In genomic region chr20:10412591-10413408, GRCh38 we compare ENCODE assay signal across 9 cellular contexts. TPM values are rescaled to one million over a fixed set of nuclear protein-coding genes. Genes with fewer than 3 reads are reported as not detected.
DNase-seq lines count a peak whose midpoint lies in the region; ATAC-seq, FAIRE-seq and TF ChIP-seq lines count a peak whose summit lies in the region.
"Had no signal": no experiment of that assay in that cellular context is flagged by ENCODE, and none has a peak within 500 bp of the region (broad histone marks: within the 10 kb centered on the region; RNA-seq: fewer than 3 reads in every experiment).

No MANE protein-coding gene starts in this region.

- DNase-seq in GM12878 (ENCODE audit: low read depth, low spot score): no peak
- no peak for DNase-seq in osteocyte (ENCODE audit: extremely low spot score, unreplicated experiment)
- DNase-seq in AG20443 (ENCODE audit: low spot score): no peak
- DNase-seq in stimulated activated CD4-positive, alpha-beta T cell treated with anti-CD3 and anti-CD28 coated beads, Interleukin-1b, Interleukin-23, amount 100 ng/mL, for 48 hours: no peak
- DNase-seq in KG1 (lab: John Stamatoyannopoulos, UW): no peak
- DNase-seq: activated naive CD4-positive, alpha-beta T cell treated with anti-CD3 and anti-CD28 coated beads for 36 hours had no signal

- peaks cover 4% of the 10 kb centered on the region for H3K4me1 Mint-ChIP-seq in osteocyte (ENCODE audit: unreplicated experiment)

- H3K9me3 ChIP-seq in GM12878 (replicated peaks; ENCODE audit: control insufficient read depth, insufficient read depth, low read length): no peaks in the 10 kb centered on the region

- H3K27ac ChIP-seq in GM12878 (ENCODE audit: control insufficient read depth, insufficient read depth): no peak overlapping the region

- RAD21 ChIA-PET in GM12878 (lab: Charles Lee; ENCODE audit: unreplicated experiment): interaction anchor here (0.8 to 1.8 kb wide), 20 partner anchors 11 to 433 kb away, joined by 3 to 11 read pairs (median 5); partner anchors contain the start of gene SLX4IP

- no peaks in the 10 kb centered on the region for H4K20me1 ChIP-seq in GM12878 (ENCODE audit: control insufficient read depth, insufficient read depth)

- no peak overlapping the region for H3K4me2 ChIP-seq in GM12878 (ENCODE audit: control insufficient read depth, insufficient read depth)

- peaks cover 8% of the 10 kb centered on the region for H3K4me1 ChIP-seq in GM12878 (ENCODE audit: control insufficient read depth, insufficient read depth, low read length)

- peaks cover 18% of the 10 kb centered on the region for H3K36me3 Mint-ChIP-seq in osteocyte (ENCODE audit: unreplicated experiment)

- H3K9ac ChIP-seq in GM12878 (ENCODE audit: control insufficient read depth, insufficient read depth, low read length): no peak overlapping the region

- TF ChIP-seq EP300 in GM12878 (IDR thresholded peaks at IDR 0.05; ENCODE audit: borderline replicate concordance in 1 of 2, control insufficient read depth in 1 of 2, low read depth in 2 of 2, low read length in 2 of 2): peak; percentile 26 to 53; a peak in 2 of 4 replicates

- intact Hi-C loops in GM12878 (cut with micrococcal nuclease; ENCODE audit: unreplicated experiment): loop anchor here (5.0 to 10.0 kb wide), 3 partner anchors 95 to 435 kb away; no protein-coding TSS in a partner anchor

- no TSS peak for BruUV-seq in GM12878 (replicated peaks; lab: Mats Ljungman, UMichigan)

- TF ChIP-seq CTCF in GM12878 (IDR thresholded peaks at IDR 0.05 in 2 of 3, conservative IDR thresholded peaks at IDR 0.05 in 1 of 3; ENCODE audit: control insufficient read depth in 2 of 3, extremely low read depth in 1 of 3, insufficient read depth in 1 of 3, low read depth in 3 of 3, low read length in 3 of 3): peak; percentile 19 to 32 (median 20); a peak in 1 of 6 replicates
- TF ChIP-seq CTCF in osteocyte (IDR thresholded peaks at IDR 0.05): peak; percentile 39

- WGBS in GM12878 (ENCODE audit: insufficient coverage, insufficient replicate concordance, low lambda C conversion rate, missing lambda C conversion rate): 56% methylated on average over 5 of the region's 5 CpGs

- H3K27ac Mint-ChIP-seq in osteocyte (ENCODE audit: unreplicated experiment): no peak overlapping the region
- H3K27ac Mint-ChIP-seq: activated naive CD4-positive, alpha-beta T cell treated with anti-CD3 and anti-CD28 coated beads for 36 hours had no signal

- CTCF ChIA-PET in GM12878 (lab: Yijun Ruan, JAX): interaction anchor here (1.0 to 5.8 kb wide), 23 partner anchors 10 to 796 kb away, joined by 3 to 63 read pairs (median 5); no protein-coding TSS in a partner anchor

- H3K27me3 Mint-ChIP-seq in osteocyte (ENCODE audit: unreplicated experiment): no peaks in the 10 kb centered on the region

- no peaks in the 10 kb centered on the region for H3K9me3 Mint-ChIP-seq in osteocyte (ENCODE audit: unreplicated experiment)
- H3K9me3 Mint-ChIP-seq: activated naive CD4-positive, alpha-beta T cell treated with anti-CD3 and anti-CD28 coated beads for 36 hours had no signal

- no peak for TF ChIP-seq RAD21 in GM12878 (IDR thresholded peaks at IDR 0.05; ENCODE audit: insufficient read depth, low read depth, low read length)

- no peak for TF ChIP-seq POLR2A in GM12878 (IDR thresholded peaks at IDR 0.05; ENCODE audit: low read depth, low read length)

- H3K4me3 ChIP-seq in GM12878: no peak overlapping the region
- H3K4me3 ChIP-seq: K562 had no signal

- no peaks in the 10 kb centered on the region for H3K27me3 ChIP-seq in GM12878 (replicated peaks in 1 of 2; ENCODE audit: control insufficient read depth in 2 of 2, insufficient read depth in 2 of 2, low read length in 1 of 2)

- peaks cover 2 to 9% of the 10 kb centered on the region in 2 experiments for H3K36me3 ChIP-seq in GM12878 (ENCODE audit: control insufficient read depth in 2 of 2, insufficient read depth in 2 of 2, low read length in 1 of 2)

- H3K4me3 Mint-ChIP-seq in osteocyte (ENCODE audit: unreplicated experiment): no peak overlapping the region
- H3K4me3 Mint-ChIP-seq: activated naive CD4-positive, alpha-beta T cell treated with anti-CD3 and anti-CD28 coated beads for 36 hours had no signal

- SMC1A ChIA-PET in GM12878 (lab: Charles Lee; ENCODE audit: uncharacterized antibody, unreplicated experiment): interaction anchor here (0.9 to 4.1 kb wide), 18 partner anchors 11 to 434 kb away, joined by 3 to 43 read pairs (median 5); partner anchors contain the start of genes MKKS and SLX4IP

- POLR2A ChIA-PET in GM12878 (lab: Charles Lee): interaction anchor here (0.5 to 0.6 kb wide), 2 partner anchors 25 to 65 kb away, joined by 3 to 6 read pairs; no protein-coding TSS in a partner anchor

- FAIRE-seq in GM12878 (lab: Jason Lieb, UNC): no peak
- FAIRE-seq: K562 had no signal

- in situ Hi-C loops in GM12878 (cut with MboI): no loop called here

- H3K79me2 ChIP-seq in GM12878 (ENCODE audit: control insufficient read depth, insufficient read depth, low read length): no peaks in the 10 kb centered on the region

- ATAC-seq in GM18907 (IDR thresholded peaks at IDR 0.05; ENCODE audit: unreplicated experiment) (peak; percentile 86), HG03378 (IDR thresholded peaks at IDR 0.05; ENCODE audit: unreplicated experiment) (peak; percentile 46), GM12878 (peak; percentile 85)
- ATAC-seq: K562 had no signal

- H2AFZ ChIP-seq in GM12878 (ENCODE audit: control insufficient read depth, low read depth, low read length): no peak overlapping the region

TF ChIP-seq in GM12878, 131 proteins besides CTCF, POLR2A, EP300 and RAD21 (continues in another document):
- TF ChIP-seq, protein P1, sequence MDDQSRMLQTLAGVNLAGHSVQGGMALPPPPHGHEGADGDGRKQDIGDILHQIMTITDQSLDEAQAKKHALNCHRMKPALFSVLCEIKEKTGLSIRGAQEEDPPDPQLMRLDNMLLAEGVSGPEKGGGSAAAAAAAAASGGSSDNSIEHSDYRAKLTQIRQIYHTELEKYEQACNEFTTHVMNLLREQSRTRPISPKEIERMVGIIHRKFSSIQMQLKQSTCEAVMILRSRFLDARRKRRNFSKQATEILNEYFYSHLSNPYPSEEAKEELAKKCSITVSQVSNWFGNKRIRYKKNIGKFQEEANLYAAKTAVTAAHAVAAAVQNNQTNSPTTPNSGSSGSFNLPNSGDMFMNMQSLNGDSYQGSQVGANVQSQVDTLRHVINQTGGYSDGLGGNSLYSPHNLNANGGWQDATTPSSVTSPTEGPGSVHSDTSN (IDR thresholded peaks at IDR 0.05; ENCODE audit: insufficient replicate concordance, low read depth, low read length): no peak
- peak; percentile 41; the same call in 1 of the 2 replicates for TF ChIP-seq IKZF1 (conservative IDR thresholded peaks at IDR 0.05)
- TF ChIP-seq ZNF207 (IDR thresholded peaks at IDR 0.05; ENCODE audit: borderline replicate concordance): no peak
- peak; percentile 28; the same call in 1 of the 2 replicates for TF ChIP-seq MLLT1 (IDR thresholded peaks at IDR 0.05)

RNA-seq across cellular contexts. Expression of gene MKKS, which starts 21.2 kb away (rescaled TPM):
- total RNA-seq in GM12878 (2013; cell fraction: nucleolus; rRNA removed): 16.1 and 17.6 TPM in 2 replicates
- 4.3 and 5.6 TPM in 2 replicates for total RNA-seq in GM12878 (2014; rRNA removed)
- 6.5 and 7.0 TPM in 2 replicates for total RNA-seq in GM12878 (2014; rRNA removed; fragmentation: Illumina TruSeq; extraction: Trizol)
- total RNA-seq in GM12878 (2021): 7.5 and 7.7 TPM in 2 replicates
- polyA plus RNA-seq in GM12878 (2011; ENCODE audit: low read depth): 2.4 TPM
- polyA plus RNA-seq in GM12878 (2011; rRNA removed): 17.9 and 21.7 TPM in 2 replicates
- 6.9 and 7.0 TPM in 2 replicates for polyA plus RNA-seq in GM12878 (2011; cell fraction: cytosol; rRNA removed)
- polyA plus RNA-seq in GM12878 (2011; cell fraction: nucleus; rRNA removed): 8.1 and 11.7 TPM in 2 replicates
- polyA plus RNA-seq in GM12878 (2012): 3.3 and 5.2 TPM in 2 replicates
- polyA plus RNA-seq in GM12878 (2014; fragmentation: Illumina TruSeq; extraction: Trizol): 9.8 and 14.8 TPM in 2 replicates
- 1 to 10 TPM; 4.8 to 5.9 TPM for polyA plus RNA-seq in GM12878 (2014; fragmentation: Nextera tagmentation; extraction: Ambion mirVana)
- 6.5 and 7.7 TPM in 2 replicates for polyA plus RNA-seq in GM12878 (2014; rRNA removed)
- polyA plus RNA-seq in GM12878 (2016; fragmentation: Nextera tagmentation; extraction: Ambion mirVana): 10 to 100 TPM; 14.0 to 14.9 TPM
- 9.6 and 14.6 TPM in 2 replicates for polyA minus RNA-seq in GM12878 (2011; rRNA and poly(A)+ RNA removed)
- polyA minus RNA-seq in GM12878 (2011; cell fraction: cytosol; rRNA and poly(A)+ RNA removed): 1.8 and 2.1 TPM in 2 replicates
- polyA minus RNA-seq in GM12878 (2011; cell fraction: nucleus; rRNA and poly(A)+ RNA removed): 5.1 and 5.2 TPM in 2 replicates
- total RNA-seq in osteocyte: 13.0 and 14.7 TPM in 2 replicates

RNA-seq across cellular contexts. Expression of gene SLX4IP, which starts 22.3 kb away (rescaled TPM):
- 20.4 and 21.8 TPM in 2 replicates for total RNA-seq in GM12878 (2013; cell fraction: nucleolus; rRNA removed)
- total RNA-seq in GM12878 (2014; rRNA removed): 5.7 and 6.4 TPM in 2 replicates
- 6.9 and 7.1 TPM in 2 replicates for total RNA-seq in GM12878 (2014; rRNA removed; fragmentation: Illumina TruSeq; extraction: Trizol)
- 5.9 and 6.4 TPM in 2 replicates for total RNA-seq in GM12878 (2021)
- polyA plus RNA-seq in GM12878 (2011; ENCODE audit: low read depth): 2.0 TPM
- polyA plus RNA-seq in GM12878 (2011; rRNA removed): 6.7 and 8.6 TPM in 2 replicates
- 3.7 and 4.1 TPM in 2 replicates for polyA plus RNA-seq in GM12878 (2011; cell fraction: cytosol; rRNA removed)
- polyA plus RNA-seq in GM12878 (2011; cell fraction: nucleus; rRNA removed): 13.6 and 14.2 TPM in 2 replicates
- polyA plus RNA-seq in GM12878 (2012): 3.3 and 3.9 TPM in 2 replicates
- 3.6 and 6.3 TPM in 2 replicates for polyA plus RNA-seq in GM12878 (2014; fragmentation: Illumina TruSeq; extraction: Trizol)
- 1 to 10 TPM; 3.0 to 8.0 TPM for polyA plus RNA-seq in GM12878 (2014; fragmentation: Nextera tagmentation; extraction: Ambion mirVana)
- 2.2 TPM in 2 replicates for polyA plus RNA-seq in GM12878 (2014; rRNA removed)
- polyA plus RNA-seq in GM12878 (2016; fragmentation: Nextera tagmentation; extraction: Ambion mirVana): 10 to 100 TPM; 10.1 to 11.0 TPM
- polyA minus RNA-seq in GM12878 (2011; rRNA and poly(A)+ RNA removed): 19.2 and 19.5 TPM in 2 replicates
- 7.4 and 8.1 TPM in 2 replicates for polyA minus RNA-seq in GM12878 (2011; cell fraction: cytosol; rRNA and poly(A)+ RNA removed)
- polyA minus RNA-seq in GM12878 (2011; cell fraction: nucleus; rRNA and poly(A)+ RNA removed): 10.5 and 13.4 TPM in 2 replicates
- 5.4 and 6.0 TPM in 2 replicates for total RNA-seq in osteocyte
